Comparison of ENCODE assay signal across 20 cellular contexts in genomic region chr11:121105063-121105480, GRCh38. TPM values are rescaled to one million over a fixed set of nuclear protein-coding genes. Genes with fewer than 3 reads are reported as not detected.
DNase-seq lines count a peak whose midpoint lies in the region; ATAC-seq, FAIRE-seq and TF ChIP-seq lines count a peak whose summit lies in the region.
"Had no signal": no experiment of that assay in that cellular context is flagged by ENCODE, and none has a peak within 500 bp of the region (broad histone marks: within the 10 kb centered on the region; RNA-seq: fewer than 3 reads in every experiment).

No MANE protein-coding gene starts in this region.

- no peaks in the 10 kb centered on the region for H3K9me3 Mint-ChIP-seq in activated T-cell treated with anti-CD3 and anti-CD28 coated beads, Interleukin-2, amount 50 U/mL, for 72 hours
- H3K9me3 Mint-ChIP-seq in activated CD4-positive, alpha-beta memory T cell treated with anti-CD3 and anti-CD28 coated beads, Interleukin-2, amount 10 ng/mL, durations not matched to agents 7 days and 5 days = no peaks in the 10 kb centered on the region
- H3K9me3 Mint-ChIP-seq: activated T-helper 2 cell treated with anti-CD3 and anti-CD28 coated beads, Interferon-gamma antibody, Interleukin-2, Interleukin-4, amounts not matched to agents 10 μg/mL and 5 μg/mL and 100 μg/mL, durations not matched to agents 14 hours and 24 hours and 36 hours had no signal

- intact Hi-C loops in endothelial cell of umbilical vein (cut with micrococcal nuclease) (no loop called here), gastrocnemius medialis (cut with DNase I; ENCODE audit: low total_unique reads) (no loop called here)

- DNase-seq in Ammon's horn (ENCODE audit: low spot score) (peak; percentile 11), endothelial cell of umbilical vein (ENCODE audit: low read depth, low spot score) (peak; percentile 11), left lobe of liver (ENCODE audit: low spot score) (no peak), gastrocnemius medialis (peak; percentile 14 to 45), NCI-H1694 (lab: John Stamatoyannopoulos, UW) (no peak)
- DNase-seq in activated T-cell treated with anti-CD3 and anti-CD28 coated beads, Interleukin-2, amount 50 U/mL, for 72 hours = no peak
- no peak for DNase-seq in activated CD4-positive, alpha-beta memory T cell treated with anti-CD3 and anti-CD28 coated beads, Interleukin-2, amount 10 ng/mL, durations not matched to agents 7 days and 5 days
- DNase-seq: amniotic stem cell, Caco-2, HCEC 1CT, head of caudate nucleus, MV-4-11, naive B cell, NCI-H2081 treated with DMSO at 0.1 percent for 48 hours, retina, SW 1271, trophoblast cell had no signal

- H3K79me2 ChIP-seq in endothelial cell of umbilical vein (ENCODE audit: control insufficient read depth, insufficient read depth, low read length) = no peaks in the 10 kb centered on the region

- no peaks in the 10 kb centered on the region for H3K4me1 Mint-ChIP-seq in activated T-cell treated with anti-CD3 and anti-CD28 coated beads, Interleukin-2, amount 50 U/mL, for 72 hours (ENCODE audit: low read depth)
- no peaks in the 10 kb centered on the region for H3K4me1 Mint-ChIP-seq in activated CD4-positive, alpha-beta memory T cell treated with anti-CD3 and anti-CD28 coated beads, Interleukin-2, amount 10 ng/mL, durations not matched to agents 7 days and 5 days
- H3K4me1 Mint-ChIP-seq: naive B cell had no signal

- TF ChIP-seq CTCF in endothelial cell of umbilical vein (IDR thresholded peaks at IDR 0.05; ENCODE audit: extremely low read depth in 1 of 2, insufficient read depth in 1 of 2, low read depth in 1 of 2, low read length in 2 of 2) (no peak), gastrocnemius medialis (IDR thresholded peaks at IDR 0.05 in 4 of 5, conservative IDR thresholded peaks at IDR 0.05 in 1 of 5) (no peak)

- FAIRE-seq in endothelial cell of umbilical vein (lab: Jason Lieb, UNC) = no peak
- FAIRE-seq: G401.6 had no signal

- CTCF ChIA-PET in endothelial cell of umbilical vein (lab: Charles Lee) = interaction anchor here (0.6 kb wide), 1 partner anchor 80 kb away, joined by 3 read pairs; no protein-coding TSS in a partner anchor
- CTCF ChIA-PET in activated CD4-positive, alpha-beta memory T cell treated with anti-CD3 and anti-CD28 coated beads, Interleukin-2, amount 10 ng/mL, durations not matched to agents 7 days and 5 days (lab: Charles Lee) = interaction anchor here (1.3 kb wide), 1 partner anchor 89 kb away, joined by 3 read pairs; no protein-coding TSS in a partner anchor

- no peak overlapping the region for H3K27ac Mint-ChIP-seq in activated T-cell treated with anti-CD3 and anti-CD28 coated beads, Interleukin-2, amount 50 U/mL, for 72 hours
- H3K27ac Mint-ChIP-seq in activated CD4-positive, alpha-beta memory T cell treated with anti-CD3 and anti-CD28 coated beads, Interleukin-2, amount 10 ng/mL, durations not matched to agents 7 days and 5 days = no peak overlapping the region
- H3K27ac Mint-ChIP-seq: activated T-helper 2 cell treated with anti-CD3 and anti-CD28 coated beads, Interferon-gamma antibody, Interleukin-2, Interleukin-4, amounts not matched to agents 10 μg/mL and 5 μg/mL and 100 μg/mL, durations not matched to agents 14 hours and 24 hours and 36 hours; naive B cell had no signal

- in situ Hi-C loops in gastrocnemius medialis (cut with MboI; ENCODE audit: low sequenced_read_pairs in 4 of 4) = loop anchor here in 2 of 4 donors (25.0 kb wide), 1 partner anchor 593 kb away; the partner anchor contains the start of gene GRIK4 (in 2 of the 2)

- no peaks in the 10 kb centered on the region for H3K27me3 Mint-ChIP-seq in activated T-cell treated with anti-CD3 and anti-CD28 coated beads, Interleukin-2, amount 50 U/mL, for 72 hours (ENCODE audit: low read depth)
- peaks cover 3% of the 10 kb centered on the region for H3K27me3 Mint-ChIP-seq in activated CD4-positive, alpha-beta memory T cell treated with anti-CD3 and anti-CD28 coated beads, Interleukin-2, amount 10 ng/mL, durations not matched to agents 7 days and 5 days

- no peak overlapping the region for H3K27ac ChIP-seq in endothelial cell of umbilical vein (ENCODE audit: insufficient read depth, low read depth, low read length)
- peak overlapping the region in 1 of 4 donors; percentile 41 for H3K27ac ChIP-seq in gastrocnemius medialis

- H3K4me1 ChIP-seq in endothelial cell of umbilical vein (ENCODE audit: control insufficient read depth, extremely low read depth, insufficient read depth, low read length) (no peaks in the 10 kb centered on the region), gastrocnemius medialis (peaks cover 14 to 16% of the 10 kb centered on the region in 2 donors)
- H3K4me1 ChIP-seq: Caco-2 had no signal

- no peak overlapping the region for H3K9ac ChIP-seq in endothelial cell of umbilical vein (replicated peaks; ENCODE audit: extremely low read depth, insufficient read depth, low read length)

- H3K9me1 ChIP-seq in endothelial cell of umbilical vein (replicated peaks; ENCODE audit: control insufficient read depth, extremely low read depth, insufficient read depth, low read length) = no peaks in the 10 kb centered on the region

- H3K9me3 ChIP-seq in endothelial cell of umbilical vein (replicated peaks; ENCODE audit: control insufficient read depth, insufficient read depth, low read length) (no peaks in the 10 kb centered on the region), gastrocnemius medialis (no peaks in the 10 kb centered on the region)
- H3K9me3 ChIP-seq: Caco-2 had no signal

- H3K27me3 ChIP-seq in endothelial cell of umbilical vein (ENCODE audit: control insufficient read depth in 2 of 2, insufficient read depth in 2 of 2, low read length in 2 of 2) = no peaks in the 10 kb centered on the region
- no peaks in the 10 kb centered on the region for H3K27me3 ChIP-seq in gastrocnemius medialis

- ATAC-seq in left lobe of liver (peak; percentile 58), gastrocnemius medialis (peak; percentile 74 to 75), HG03565 (IDR thresholded peaks at IDR 0.05; ENCODE audit: unreplicated experiment) (no peak)
- no peak for ATAC-seq in activated T-cell treated with anti-CD3 and anti-CD28 coated beads, Interleukin-2, amount 50 U/mL, for 72 hours (replicated peaks in 1 of 2)

- no peaks in the 10 kb centered on the region for H3K36me3 ChIP-seq in endothelial cell of umbilical vein (ENCODE audit: control insufficient read depth in 2 of 2, extremely low read depth in 1 of 2, insufficient read depth in 2 of 2, low read length in 2 of 2)
- no peaks in the 10 kb centered on the region for H3K36me3 ChIP-seq in gastrocnemius medialis

- POLR2A ChIA-PET in endothelial cell of umbilical vein (lab: Charles Lee) = no interaction called here
- POLR2A ChIA-PET in activated CD4-positive, alpha-beta memory T cell treated with anti-CD3 and anti-CD28 coated beads, Interleukin-2, amount 10 ng/mL, durations not matched to agents 7 days and 5 days (lab: Charles Lee) = no interaction called here

- no peaks in the 10 kb centered on the region for H3K36me3 Mint-ChIP-seq in activated T-cell treated with anti-CD3 and anti-CD28 coated beads, Interleukin-2, amount 50 U/mL, for 72 hours (ENCODE audit: insufficient read depth in 2 of 2)
- no peaks in the 10 kb centered on the region for H3K36me3 Mint-ChIP-seq in activated CD4-positive, alpha-beta memory T cell treated with anti-CD3 and anti-CD28 coated beads, Interleukin-2, amount 10 ng/mL, durations not matched to agents 7 days and 5 days (ENCODE audit: low read depth)
- H3K36me3 Mint-ChIP-seq: naive B cell had no signal

- H3K4me3 ChIP-seq in endothelial cell of umbilical vein (replicated peaks in 1 of 3; ENCODE audit: insufficient read depth in 1 of 3, low read depth in 1 of 3, low read length in 3 of 3) (no peak overlapping the region), gastrocnemius medialis (no peak overlapping the region)

- TF ChIP-seq POLR2A in endothelial cell of umbilical vein (IDR thresholded peaks at IDR 0.05; ENCODE audit: low read depth, low read length) = no peak
- no peak for TF ChIP-seq POLR2A in gastrocnemius medialis (IDR thresholded peaks at IDR 0.05)

- H3K4me2 ChIP-seq in endothelial cell of umbilical vein (ENCODE audit: insufficient read depth, low read length) = no peak overlapping the region

- H3K4me3 Mint-ChIP-seq in activated T-cell treated with anti-CD3 and anti-CD28 coated beads, Interleukin-2, amount 50 U/mL, for 72 hours = no peak overlapping the region
- no peak overlapping the region for H3K4me3 Mint-ChIP-seq in activated CD4-positive, alpha-beta memory T cell treated with anti-CD3 and anti-CD28 coated beads, Interleukin-2, amount 10 ng/mL, durations not matched to agents 7 days and 5 days
- H3K4me3 Mint-ChIP-seq: naive B cell had no signal

- H4K20me1 ChIP-seq in endothelial cell of umbilical vein (replicated peaks; ENCODE audit: control insufficient read depth, extremely low read depth, insufficient read depth, low read length) = peaks cover 2% of the 10 kb centered on the region

- no TSS peak for BruUV-seq in endothelial cell of umbilical vein (replicated peaks; lab: Mats Ljungman, UMichigan)

- dilution Hi-C loops in endothelial cell of umbilical vein (cut with MboI; ENCODE audit: extremely low pct_ligation_motif_present, low sequenced_read_pairs) = no loop called here

- no peak overlapping the region for H2AFZ ChIP-seq in endothelial cell of umbilical vein (ENCODE audit: low read depth, low read length)

TF ChIP-seq in endothelial cell of umbilical vein, 7 proteins besides CTCF, POLR2A, EP300 and RAD21:
- TF ChIP-seq FOS (IDR thresholded peaks at IDR 0.05; ENCODE audit: borderline replicate concordance, insufficient read depth, low read length) = no peak
- TF ChIP-seq JUN (IDR thresholded peaks at IDR 0.05; ENCODE audit: borderline replicate concordance, insufficient read depth, insufficient read length, low read depth) = no peak
- no peak for TF ChIP-seq MYC (IDR thresholded peaks at IDR 0.05; ENCODE audit: low read depth, low read length)

RNA-seq across cellular contexts. Expression of gene TECTA, which starts 4.0 kb away (rescaled TPM):
- total RNA-seq in endothelial cell of umbilical vein (0.28 and 0.44 TPM in 2 replicates), left lobe of liver (0.35 TPM), gastrocnemius medialis (1 to 10 TPM in 1 of 4 donors, under 1 TPM in 3; 0.17 to 1.6 (median 0.45) TPM)
- 0.69 and 0.97 TPM in 2 replicates for polyA plus RNA-seq in endothelial cell of umbilical vein
- polyA plus RNA-seq in endothelial cell of umbilical vein (2011; cell fraction: cytosol; rRNA removed) = 0.45 and 0.51 TPM in 2 replicates
- polyA plus RNA-seq in endothelial cell of umbilical vein (2011; cell fraction: nucleus; rRNA removed) = 2.9 and 5.2 TPM in 2 replicates
- 0.35 TPM in 2 replicates for polyA plus RNA-seq in endothelial cell of umbilical vein (2012)
- polyA minus RNA-seq in endothelial cell of umbilical vein = 1.4 and 2.1 TPM in 2 replicates
- polyA minus RNA-seq in endothelial cell of umbilical vein (2011; cell fraction: cytosol; rRNA and poly(A)+ RNA removed) = not detected
- polyA minus RNA-seq in endothelial cell of umbilical vein (2011; cell fraction: nucleus; rRNA and poly(A)+ RNA removed) = 2.7 and 4.6 TPM in 2 replicates
- under 1 TPM; 0.34 to 0.39 TPM for total RNA-seq in activated T-cell treated with anti-CD3 and anti-CD28 coated beads, Interleukin-2, amount 50 U/mL, for 72 hours
- under 1 TPM; 0.10 to 0.20 TPM for total RNA-seq in activated CD4-positive, alpha-beta memory T cell treated with anti-CD3 and anti-CD28 coated beads, Interleukin-2, amount 10 ng/mL, durations not matched to agents 7 days and 5 days

Comparison
In these comparisons a context has a peak if more than half of its experiments do, and no peak if none do; other contexts are left out.
1. DNase-seq: peak in Ammon's horn (single experiment), endothelial cell of umbilical vein (single experiment) and gastrocnemius medialis (2 of 2); none in left lobe of liver (single experiment), activated T-cell treated with anti-CD3 and anti-CD28 coated beads, Interleukin-2, amount 50 U/mL, for 72 hours (0 of 2), activated CD4-positive, alpha-beta memory T cell treated with anti-CD3 and anti-CD28 coated beads, Interleukin-2, amount 10 ng/mL, durations not matched to agents 7 days and 5 days (single experiment) and NCI-H1694 (single experiment).
2. ATAC-seq: peak in left lobe of liver (single experiment) and gastrocnemius medialis (2 of 2); none in HG03565 (single experiment) and activated T-cell treated with anti-CD3 and anti-CD28 coated beads, Interleukin-2, amount 50 U/mL, for 72 hours (0 of 2).